ENCODE assay signal across 1 cellular context in the genomic region with DNA sequence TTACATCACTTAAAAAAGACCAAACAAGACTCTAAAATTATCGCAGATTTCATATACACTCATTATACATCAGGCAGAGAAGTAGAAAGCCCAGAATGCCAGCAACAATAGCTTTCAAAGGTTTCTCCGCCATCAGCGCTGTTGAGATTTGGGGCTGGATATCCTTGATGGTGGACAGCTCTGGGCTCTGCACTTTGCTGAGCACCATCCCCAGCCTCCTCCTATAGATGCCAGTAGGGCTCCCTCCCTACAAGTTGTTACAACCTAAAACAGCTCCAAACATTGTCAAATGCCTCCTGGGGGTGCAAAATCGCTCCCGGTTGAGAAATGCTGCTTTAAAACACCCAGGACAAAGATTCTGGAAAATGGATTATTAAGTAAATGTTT.
TF ChIP-seq lines count a peak whose summit lies in the region.

No MANE protein-coding gene starts in this region.

TF ChIP-seq in HepG2, 621 proteins besides CTCF, POLR2A, EP300 and RAD21 (continued from another document):
- TF ChIP-seq ZBTB4 (CRISPR knock-in tag; IDR thresholded peaks at IDR 0.05; ENCODE audit: borderline replicate concordance) (no peak), SMAD3 (CRISPR knock-in tag; IDR thresholded peaks at IDR 0.05) (no peak), KLF9 (CRISPR knock-in tag; IDR thresholded peaks at IDR 0.05; ENCODE audit: low read depth) (no peak), THRA (CRISPR knock-in tag; IDR thresholded peaks at IDR 0.05; ENCODE audit: borderline replicate concordance) (no peak)
- TF ChIP-seq, protein P1, sequence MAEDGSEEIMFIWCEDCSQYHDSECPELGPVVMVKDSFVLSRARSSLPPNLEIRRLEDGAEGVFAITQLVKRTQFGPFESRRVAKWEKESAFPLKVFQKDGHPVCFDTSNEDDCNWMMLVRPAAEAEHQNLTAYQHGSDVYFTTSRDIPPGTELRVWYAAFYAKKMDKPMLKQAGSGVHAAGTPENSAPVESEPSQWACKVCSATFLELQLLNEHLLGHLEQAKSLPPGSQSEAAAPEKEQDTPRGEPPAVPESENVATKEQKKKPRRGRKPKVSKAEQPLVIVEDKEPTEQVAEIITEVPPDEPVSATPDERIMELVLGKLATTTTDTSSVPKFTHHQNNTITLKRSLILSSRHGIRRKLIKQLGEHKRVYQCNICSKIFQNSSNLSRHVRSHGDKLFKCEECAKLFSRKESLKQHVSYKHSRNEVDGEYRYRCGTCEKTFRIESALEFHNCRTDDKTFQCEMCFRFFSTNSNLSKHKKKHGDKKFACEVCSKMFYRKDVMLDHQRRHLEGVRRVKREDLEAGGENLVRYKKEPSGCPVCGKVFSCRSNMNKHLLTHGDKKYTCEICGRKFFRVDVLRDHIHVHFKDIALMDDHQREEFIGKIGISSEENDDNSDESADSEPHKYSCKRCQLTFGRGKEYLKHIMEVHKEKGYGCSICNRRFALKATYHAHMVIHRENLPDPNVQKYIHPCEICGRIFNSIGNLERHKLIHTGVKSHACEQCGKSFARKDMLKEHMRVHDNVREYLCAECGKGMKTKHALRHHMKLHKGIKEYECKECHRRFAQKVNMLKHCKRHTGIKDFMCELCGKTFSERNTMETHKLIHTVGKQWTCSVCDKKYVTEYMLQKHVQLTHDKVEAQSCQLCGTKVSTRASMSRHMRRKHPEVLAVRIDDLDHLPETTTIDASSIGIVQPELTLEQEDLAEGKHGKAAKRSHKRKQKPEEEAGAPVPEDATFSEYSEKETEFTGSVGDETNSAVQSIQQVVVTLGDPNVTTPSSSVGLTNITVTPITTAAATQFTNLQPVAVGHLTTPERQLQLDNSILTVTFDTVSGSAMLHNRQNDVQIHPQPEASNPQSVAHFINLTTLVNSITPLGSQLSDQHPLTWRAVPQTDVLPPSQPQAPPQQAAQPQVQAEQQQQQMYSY (CRISPR knock-in tag; IDR thresholded peaks at IDR 0.05): no peak
